In the genomic region with DNA sequence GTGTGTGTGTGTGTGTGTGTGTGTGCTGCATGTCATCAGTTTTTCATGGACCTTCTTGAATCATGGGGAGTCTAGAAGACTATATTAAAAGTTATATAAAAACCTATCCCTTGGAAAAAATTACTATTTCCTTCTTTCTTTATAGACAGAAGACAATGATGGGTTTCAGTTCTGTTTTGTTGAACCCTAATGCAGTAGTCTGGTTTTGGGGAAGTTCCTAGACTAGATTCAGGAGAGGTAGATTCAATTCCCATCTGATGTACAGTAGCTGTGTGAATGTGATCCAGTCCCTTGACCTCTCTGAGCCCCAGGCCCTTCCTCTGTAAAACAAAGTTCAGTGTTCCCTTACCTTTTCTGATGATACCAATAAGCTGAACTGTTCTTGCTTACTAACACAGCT, we compare ENCODE assay signal across 23 cellular contexts. TPM values are rescaled to one million over a fixed set of nuclear protein-coding genes. Genes with fewer than 3 reads are reported as not detected.
"Had no signal": no experiment of that assay in that cellular context is flagged by ENCODE, and none has a peak within 500 bp of the region (broad histone marks: within the 10 kb centered on the region; RNA-seq: fewer than 3 reads in every experiment).

No MANE protein-coding gene starts in this region.

- H3K9me3 ChIP-seq: ascending aorta, gastrocnemius medialis, pancreas, psoas muscle, right atrium auricular region, tibial nerve had no signal

- H3K4me1 ChIP-seq: ascending aorta, gastrocnemius medialis, pancreas, right atrium auricular region had no signal

- H3K27me3 ChIP-seq: ascending aorta, gastrocnemius medialis, hepatocyte, pancreas, right atrium auricular region, tibial nerve had no signal

- H3K4me3 ChIP-seq: ascending aorta, gastrocnemius medialis, hepatocyte, pancreas, psoas muscle, right atrium auricular region, tibial nerve had no signal

- H3K4me2 ChIP-seq: hepatocyte had no signal

- ATAC-seq: effector memory CD8-positive, alpha-beta T cell; gastrocnemius medialis; left cardiac atrium; left ventricle myocardium superior; pancreas; psoas muscle had no signal

- H3K27ac ChIP-seq: ascending aorta, gastrocnemius medialis, hepatocyte, pancreas, psoas muscle, right atrium auricular region, tibial nerve, VCaP had no signal

- H2AFZ ChIP-seq: hepatocyte had no signal

- H3K36me3 ChIP-seq: ascending aorta, gastrocnemius medialis, pancreas, right atrium auricular region, tibial nerve had no signal

- DNase-seq: activated CD4-positive, alpha-beta T cell treated with anti-CD3 and anti-CD28 coated beads for 4 hours; activated CD4-positive, alpha-beta T cell treated with anti-CD3 and anti-CD28 coated beads, Interleukin-2, amount 50 U/mL, for 4 hours; activated gamma-delta T cell; activated naive CD4-positive, alpha-beta T cell treated with anti-CD3 and anti-CD28 coated beads, Interleukin-2, amount 10 ng/mL, durations not matched to agents 7 days and 5 days; activated naive CD8-positive, alpha-beta T cell treated with anti-CD3 and anti-CD28 coated beads, Interleukin-2, amount 10 ng/mL, durations not matched to agents 7 days and 5 days; cortex of kidney; effector memory CD8-positive, alpha-beta T cell; erythroblast; gastrocnemius medialis; glutamatergic neuron; left cardiac atrium; left ventricle myocardium superior; nucleus accumbens; pancreas; psoas muscle; stimulated activated CD4-positive, alpha-beta T cell treated with anti-CD3 and anti-CD28 coated beads, Interleukin-15, amount 100 ng/mL, for 24 hours; stimulated activated CD4-positive, alpha-beta T cell treated with anti-CD3 and anti-CD28 coated beads, Interleukin-2, amount 100 ng/mL, for 24 hours; stimulated activated naive CD4-positive, alpha-beta T cell had no signal

- H3K79me2 ChIP-seq: hepatocyte had no signal

RNA-seq across cellular contexts. Expression of a gene that starts 45.8 kb away (rescaled TPM):
- total RNA-seq: activated naive CD8-positive, alpha-beta T cell treated with anti-CD3 and anti-CD28 coated beads, Interleukin-2, amount 10 ng/mL, durations not matched to agents 7 days and 5 days had no signal
